ENCODE assay signal across 1 cellular context in the genomic region with DNA sequence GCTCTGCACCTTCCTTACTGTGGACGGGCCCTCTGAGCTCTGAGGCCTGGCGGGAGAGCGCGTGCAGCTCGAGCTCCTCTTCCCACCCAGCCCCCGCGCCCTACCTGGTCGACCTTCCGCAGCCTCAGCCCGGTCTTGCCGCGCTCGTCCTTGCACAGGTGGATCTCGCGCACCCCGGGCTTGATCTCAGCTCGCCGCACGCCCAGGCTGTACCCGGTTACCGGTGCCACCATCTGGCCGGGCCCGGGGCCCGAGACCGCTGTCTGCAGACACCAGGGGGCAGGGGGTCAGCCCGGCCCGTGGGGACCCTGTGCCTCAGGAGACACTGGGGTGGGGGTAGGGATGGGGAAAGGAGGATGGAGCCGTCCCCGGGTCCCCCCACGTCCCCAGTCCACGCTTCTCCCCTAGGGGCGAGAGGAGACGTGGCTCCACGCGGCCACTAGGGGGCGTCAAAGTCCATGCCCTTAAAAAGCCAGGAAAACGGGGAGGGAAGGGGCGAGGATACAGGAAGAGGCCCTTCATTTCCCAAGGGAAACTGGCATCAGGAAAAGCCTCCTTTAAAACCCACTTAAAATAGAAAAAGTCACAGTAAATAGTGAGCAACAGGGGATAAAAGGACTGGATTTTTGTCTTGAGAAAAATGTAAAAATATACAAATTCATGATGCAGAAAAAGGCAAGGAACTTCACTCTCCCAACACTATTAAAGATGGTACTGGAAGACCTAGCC.
TF ChIP-seq lines count a peak whose summit lies in the region.

No MANE protein-coding gene starts in this region.

TF ChIP-seq in H1, 55 proteins besides CTCF, POLR2A, EP300 and RAD21:
- 0 out of 4 replicates have a peak, but pooled peaks of 1 of the 2 experiments have one; percentile 30 for TF ChIP-seq SIN3A (conservative IDR thresholded peaks at IDR 0.05 in 1 of 2, IDR thresholded peaks at IDR 0.05 in 1 of 2; ENCODE audit: low read depth in 1 of 2, low read length in 2 of 2)
- TF ChIP-seq RBBP5 (IDR thresholded peaks at IDR 0.05; ENCODE audit: borderline replicate concordance, low read depth, low read length) = no peak
- TF ChIP-seq, protein P1, sequence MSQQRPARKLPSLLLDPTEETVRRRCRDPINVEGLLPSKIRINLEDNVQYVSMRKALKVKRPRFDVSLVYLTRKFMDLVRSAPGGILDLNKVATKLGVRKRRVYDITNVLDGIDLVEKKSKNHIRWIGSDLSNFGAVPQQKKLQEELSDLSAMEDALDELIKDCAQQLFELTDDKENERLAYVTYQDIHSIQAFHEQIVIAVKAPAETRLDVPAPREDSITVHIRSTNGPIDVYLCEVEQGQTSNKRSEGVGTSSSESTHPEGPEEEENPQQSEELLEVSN (IDR thresholded peaks at IDR 0.05) = peak; percentile 52; the same call in 1 of the 2 replicates
- TF ChIP-seq, protein P2, sequence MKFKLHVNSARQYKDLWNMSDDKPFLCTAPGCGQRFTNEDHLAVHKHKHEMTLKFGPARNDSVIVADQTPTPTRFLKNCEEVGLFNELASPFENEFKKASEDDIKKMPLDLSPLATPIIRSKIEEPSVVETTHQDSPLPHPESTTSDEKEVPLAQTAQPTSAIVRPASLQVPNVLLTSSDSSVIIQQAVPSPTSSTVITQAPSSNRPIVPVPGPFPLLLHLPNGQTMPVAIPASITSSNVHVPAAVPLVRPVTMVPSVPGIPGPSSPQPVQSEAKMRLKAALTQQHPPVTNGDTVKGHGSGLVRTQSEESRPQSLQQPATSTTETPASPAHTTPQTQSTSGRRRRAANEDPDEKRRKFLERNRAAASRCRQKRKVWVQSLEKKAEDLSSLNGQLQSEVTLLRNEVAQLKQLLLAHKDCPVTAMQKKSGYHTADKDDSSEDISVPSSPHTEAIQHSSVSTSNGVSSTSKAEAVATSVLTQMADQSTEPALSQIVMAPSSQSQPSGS (IDR thresholded peaks at IDR 0.05; ENCODE audit: low read length) = no peak
- peak; percentile 36; the same call in 1 of the 2 replicates for TF ChIP-seq TAF1 (IDR thresholded peaks at IDR 0.05; ENCODE audit: low read depth, low read length)
- peak; percentile 83 for TF ChIP-seq BACH1 (IDR thresholded peaks at IDR 0.05; ENCODE audit: low read length)
- no peak for TF ChIP-seq TAF7 (optimal IDR thresholded peaks at IDR 0.05; ENCODE audit: borderline replicate concordance, low read depth, low read length)
- no peak for TF ChIP-seq EZH2 (IDR thresholded peaks at IDR 0.05; ENCODE audit: low read depth, low read length, severe bottlenecking)
- no peak for TF ChIP-seq ZNF274 (IDR thresholded peaks at IDR 0.05; ENCODE audit: borderline replicate concordance, extremely low read depth, low read length)
- TF ChIP-seq RNF2 (IDR thresholded peaks at IDR 0.05; ENCODE audit: borderline replicate concordance, low read depth, low read length, missing control alignments, poor library complexity, severe bottlenecking) = no peak
- TF ChIP-seq MAFK (IDR thresholded peaks at IDR 0.05; ENCODE audit: low read depth, low read length) = no peak
- no peak for TF ChIP-seq SP2 (IDR thresholded peaks at IDR 0.05; ENCODE audit: low read length)
- TF ChIP-seq SRF (IDR thresholded peaks at IDR 0.05; ENCODE audit: low read depth, low read length) = peak; percentile 63; the same call in 1 of the 2 replicates
- peak; percentile 70; the same call in 1 of the 2 replicates for TF ChIP-seq GABPA (IDR thresholded peaks at IDR 0.05; ENCODE audit: borderline replicate concordance, insufficient read depth, low read length)
- TF ChIP-seq SP1 (IDR thresholded peaks at IDR 0.05; ENCODE audit: low read depth, low read length) = no peak
- TF ChIP-seq HDAC2 (IDR thresholded peaks at IDR 0.05; ENCODE audit: borderline replicate concordance in 1 of 2, low read depth in 2 of 2, low read length in 2 of 2) = 0 out of 4 replicates have a peak, but pooled peaks of 1 of the 2 experiments have one; percentile 45
- TF ChIP-seq ASH2L (IDR thresholded peaks at IDR 0.05; ENCODE audit: low read length) = no peak
- no peak for TF ChIP-seq BCL11A (IDR thresholded peaks at IDR 0.05; ENCODE audit: low read depth in 2 of 2, low read length in 2 of 2)
- TF ChIP-seq, protein P3, sequence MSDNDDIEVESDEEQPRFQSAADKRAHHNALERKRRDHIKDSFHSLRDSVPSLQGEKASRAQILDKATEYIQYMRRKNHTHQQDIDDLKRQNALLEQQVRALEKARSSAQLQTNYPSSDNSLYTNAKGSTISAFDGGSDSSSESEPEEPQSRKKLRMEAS (IDR thresholded peaks at IDR 0.05) = peak; percentile 8
- TF ChIP-seq, protein P4, sequence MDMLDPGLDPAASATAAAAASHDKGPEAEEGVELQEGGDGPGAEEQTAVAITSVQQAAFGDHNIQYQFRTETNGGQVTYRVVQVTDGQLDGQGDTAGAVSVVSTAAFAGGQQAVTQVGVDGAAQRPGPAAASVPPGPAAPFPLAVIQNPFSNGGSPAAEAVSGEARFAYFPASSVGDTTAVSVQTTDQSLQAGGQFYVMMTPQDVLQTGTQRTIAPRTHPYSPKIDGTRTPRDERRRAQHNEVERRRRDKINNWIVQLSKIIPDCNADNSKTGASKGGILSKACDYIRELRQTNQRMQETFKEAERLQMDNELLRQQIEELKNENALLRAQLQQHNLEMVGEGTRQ (IDR thresholded peaks at IDR 0.05; ENCODE audit: low read length) = no peak
- peak; percentile 49; the same call in 1 of the 2 replicates for TF ChIP-seq CREB1 (IDR thresholded peaks at IDR 0.05)
- TF ChIP-seq KDM4A (IDR thresholded peaks at IDR 0.05; ENCODE audit: low read depth, low read length, severe bottlenecking) = peak; percentile 82
- TF ChIP-seq SIRT6 (IDR thresholded peaks at IDR 0.05; ENCODE audit: low read length) = no peak
- peak; percentile 68; the same call in 1 of the 2 replicates for TF ChIP-seq KDM5A (IDR thresholded peaks at IDR 0.05; ENCODE audit: low read length)
- no peak for TF ChIP-seq SUZ12 (IDR thresholded peaks at IDR 0.05; ENCODE audit: low read length)
- 0 out of 2 replicates have a peak, but pooled peaks have one; percentile 39 for TF ChIP-seq YY1 (IDR thresholded peaks at IDR 0.05; ENCODE audit: low read depth, low read length)
- TF ChIP-seq SIX5 (IDR thresholded peaks at IDR 0.05; ENCODE audit: low read depth, low read length) = no peak
